15 cellular contexts compared by ENCODE assay signal in genomic region chr2:3305431-3305830, GRCh38.
A peak's percentile ranks its signal among the peaks of the same experiment; 100 is the strongest.
DNase-seq lines count a peak whose midpoint lies in the region; ATAC-seq and TF ChIP-seq lines count a peak whose summit lies in the region.
"Had no signal": no experiment of that assay in that cellular context is flagged by ENCODE, and none has a peak within 500 bp of the region (broad histone marks: within the 10 kb centered on the region; RNA-seq: fewer than 3 reads in every experiment).

No MANE protein-coding gene starts in this region.

- TF ChIP-seq CTCF in activated B cell treated with CpG ODN at 0.5 μM for 24 hours (IDR thresholded peaks at IDR 0.05) = no peak
- TF ChIP-seq CTCF in uterus (IDR thresholded peaks at IDR 0.05) = no peak

- no peaks in the 10 kb centered on the region for H3K4me1 ChIP-seq in uterus

- intact Hi-C loops in Right ventricle myocardium superior (cut with DNase I) = no loop called here
- intact Hi-C loops in left ventricle myocardium superior (cut with micrococcal nuclease) = no loop called here
- intact Hi-C loops in activated B cell treated with CpG ODN at 0.5 μM for 24 hours (cut with micrococcal nuclease) = no loop called here
- intact Hi-C loops in uterus (cut with DNase I; ENCODE audit: low total_unique reads) = no loop called here

- no peaks in the 10 kb centered on the region for H3K27me3 ChIP-seq in uterus
- H3K27me3 ChIP-seq: SJSA1 had no signal

- H3K27ac Mint-ChIP-seq in activated B cell treated with CpG ODN at 0.5 μM for 24 hours (peak overlapping the region; percentile 16), memory B cell (peak overlapping the region; percentile 85)
- peak overlapping the region; percentile 60 for H3K27ac Mint-ChIP-seq in stimulated activated memory B cell treated with anti-CD40 and anti-IgM and Interleukin-4, amounts not matched to agents 10 μg/mL and 1 μg/mL and 100 μg/mL, for 72 hours

- H3K4me1 Mint-ChIP-seq in activated B cell treated with CpG ODN at 0.5 μM for 24 hours (peaks cover 16% of the 10 kb centered on the region), memory B cell (peaks cover 21% of the 10 kb centered on the region)
- H3K4me1 Mint-ChIP-seq in stimulated activated memory B cell treated with anti-CD40 and anti-IgM and Interleukin-4, amounts not matched to agents 10 μg/mL and 1 μg/mL and 100 μg/mL, for 72 hours = peaks cover 53% of the 10 kb centered on the region

- no peaks in the 10 kb centered on the region for H3K9me3 Mint-ChIP-seq in activated B cell treated with CpG ODN at 0.5 μM for 24 hours
- H3K9me3 Mint-ChIP-seq in memory B cell = no peaks in the 10 kb centered on the region
- no peaks in the 10 kb centered on the region for H3K9me3 Mint-ChIP-seq in stimulated activated memory B cell treated with anti-CD40 and anti-IgM and Interleukin-4, amounts not matched to agents 10 μg/mL and 1 μg/mL and 100 μg/mL, for 72 hours

- H3K27me3 Mint-ChIP-seq in activated B cell treated with CpG ODN at 0.5 μM for 24 hours (no peaks in the 10 kb centered on the region), memory B cell (no peaks in the 10 kb centered on the region)
- H3K27me3 Mint-ChIP-seq in stimulated activated memory B cell treated with anti-CD40 and anti-IgM and Interleukin-4, amounts not matched to agents 10 μg/mL and 1 μg/mL and 100 μg/mL, for 72 hours = no peaks in the 10 kb centered on the region

- H3K36me3 Mint-ChIP-seq in activated B cell treated with CpG ODN at 0.5 μM for 24 hours (ENCODE audit: low read depth) (peaks cover 20% of the 10 kb centered on the region), memory B cell (peaks cover 11% of the 10 kb centered on the region)
- peaks cover 46% of the 10 kb centered on the region for H3K36me3 Mint-ChIP-seq in stimulated activated memory B cell treated with anti-CD40 and anti-IgM and Interleukin-4, amounts not matched to agents 10 μg/mL and 1 μg/mL and 100 μg/mL, for 72 hours

- CTCF ChIA-PET in activated B cell treated with CpG ODN at 0.5 μM for 24 hours (lab: Charles Lee) = no interaction called here

- H3K9me3 ChIP-seq in uterus = no peaks in the 10 kb centered on the region
- H3K9me3 ChIP-seq: HAP-1, SJSA1 had no signal

- DNase-seq in Right ventricle myocardium superior (peak; percentile 4), left ventricle myocardium superior (no peak), activated B cell treated with CpG ODN at 0.5 μM for 24 hours (no peak), memory B cell (ENCODE audit: low spot score in 2 of 2) (no peak), KBM-7 (no peak), uterus (no peak)
- DNase-seq in activated CD4-positive, CD25-positive, alpha-beta regulatory T cell treated with anti-CD3 and anti-CD28 coated beads, Interleukin-2, amount 50 U/mL, for 72 hours = no peak
- DNase-seq: Calu3, NCI-H1436, NCI-H2029, NCI-H510A, NCI-H774 had no signal

- H3K4me3 ChIP-seq in uterus = no peak overlapping the region
- H3K4me3 ChIP-seq: HAP-1, SJSA1 had no signal

- ATAC-seq in Right ventricle myocardium superior (ENCODE audit: poor library complexity) (no peak), left ventricle myocardium superior (no peak), activated B cell treated with CpG ODN at 0.5 μM for 24 hours (ENCODE audit: low read depth) (no peak), memory B cell (ENCODE audit: low read depth) (no peak)
- ATAC-seq in stimulated activated memory B cell treated with anti-CD40 and anti-IgM and Interleukin-4, amounts not matched to agents 10 μg/mL and 1 μg/mL and 100 μg/mL, for 72 hours = no peak

- TF ChIP-seq POLR2A in uterus (IDR thresholded peaks at IDR 0.05) = no peak

- no peak overlapping the region for H3K27ac ChIP-seq in uterus
- H3K27ac ChIP-seq: SJSA1 had no signal

- H3K36me3 ChIP-seq in uterus = no peaks in the 10 kb centered on the region
- H3K36me3 ChIP-seq: HAP-1, SJSA1 had no signal

- H3K4me3 Mint-ChIP-seq in activated B cell treated with CpG ODN at 0.5 μM for 24 hours (no peak overlapping the region), memory B cell (peak overlapping the region; percentile 2)
- no peak overlapping the region for H3K4me3 Mint-ChIP-seq in stimulated activated memory B cell treated with anti-CD40 and anti-IgM and Interleukin-4, amounts not matched to agents 10 μg/mL and 1 μg/mL and 100 μg/mL, for 72 hours

- POLR2A ChIA-PET in activated B cell treated with CpG ODN at 0.5 μM for 24 hours (lab: Charles Lee) = no interaction called here

- in situ Hi-C loops in KBM-7 (cut with MboI; ENCODE audit: low pct_unique_long_range_greater_than_20kb, low sequenced_read_pairs) = no loop called here

Comparison
In these comparisons a context has a peak if more than half of its experiments do, and no peak if none do; other contexts are left out.
1. H3K27ac Mint-ChIP-seq: peak in every context shown above with its lines; median percentile 85 in memory B cell; 60 in stimulated activated memory B cell treated with anti-CD40 and anti-IgM and Interleukin-4, amounts not matched to agents 10 μg/mL and 1 μg/mL and 100 μg/mL, for 72 hours; 16 in activated B cell treated with CpG ODN at 0.5 μM for 24 hours.